ENCODE assay signal across 22 cellular contexts in genomic region chr1:78549366-78549765, GRCh38. TPM values are rescaled to one million over a fixed set of nuclear protein-coding genes. Genes with fewer than 3 reads are reported as not detected.
DNase-seq lines count a peak whose midpoint lies in the region; TF ChIP-seq lines count a peak whose summit lies in the region.
"Had no signal": no experiment of that assay in that cellular context is flagged by ENCODE, and none has a peak within 500 bp of the region (broad histone marks: within the 10 kb centered on the region; RNA-seq: fewer than 3 reads in every experiment).

No MANE protein-coding gene starts in this region.

- peaks cover 1% of the 10 kb centered on the region for H3K27me3 Mint-ChIP-seq in HFFc6 (ENCODE audit: insufficient read depth)

- peaks cover 33% of the 10 kb centered on the region for H3K9me3 Mint-ChIP-seq in HFFc6

- H3K27ac ChIP-seq in 22Rv1 (peak overlapping the region; percentile 53), VCaP (peak overlapping the region; percentile 49)
- H3K27ac ChIP-seq: BLaER1 had no signal

- H3K36me3 Mint-ChIP-seq in HFFc6 (ENCODE audit: low read depth), result peaks cover 23% of the 10 kb centered on the region
- H3K36me3 Mint-ChIP-seq: CD14-positive monocyte; CD4-positive, alpha-beta memory T cell; CD4-positive, CD25-positive, alpha-beta regulatory T cell; CD8-positive, alpha-beta memory T cell had no signal

- peak overlapping the region; percentile 2; the same call in 1 of the 2 replicates for H3K27ac Mint-ChIP-seq in HFFc6
- H3K27ac Mint-ChIP-seq: CD14-positive monocyte; CD4-positive, alpha-beta memory T cell; CD4-positive, CD25-positive, alpha-beta regulatory T cell; CD8-positive, alpha-beta memory T cell had no signal

- peaks cover 31% of the 10 kb centered on the region for H3K4me1 Mint-ChIP-seq in HFFc6 (ENCODE audit: low read depth)
- H3K4me1 Mint-ChIP-seq: CD14-positive monocyte; CD4-positive, alpha-beta memory T cell; CD4-positive, CD25-positive, alpha-beta regulatory T cell; CD8-positive, alpha-beta memory T cell had no signal

- H3K27me3 ChIP-seq in MG63, result no peaks in the 10 kb centered on the region
- H3K27me3 ChIP-seq: BE2C, BLaER1 had no signal

- no peak overlapping the region for H3K4me3 ChIP-seq in MG63
- H3K4me3 ChIP-seq: BLaER1, GM12878 had no signal

- H3K9me3 ChIP-seq in MG63, result peaks cover 10% of the 10 kb centered on the region
- H3K9me3 ChIP-seq: BE2C, Caco-2 had no signal

- no peak overlapping the region for H3K4me3 Mint-ChIP-seq in HFFc6
- H3K4me3 Mint-ChIP-seq: CD14-positive monocyte; CD4-positive, alpha-beta memory T cell; CD4-positive, CD25-positive, alpha-beta regulatory T cell; CD8-positive, alpha-beta memory T cell had no signal

- DNase-seq in HFFc6, result peak; percentile 25
- no peak for DNase-seq in cerebellum (ENCODE audit: low spot score)
- DNase-seq in MG63, result no peak
- no peak for DNase-seq in T-helper 1 cell
- DNase-seq: 8988T; ACHN; BE2C; C1 segment of cervical spinal cord; Caco-2; Calu3; CD4-positive, alpha-beta memory T cell; CD4-positive, CD25-positive, alpha-beta regulatory T cell; CD8-positive, alpha-beta memory T cell; DMS79 treated with DMSO at 0.1 percent for 48 hours; EL; GDM1 had no signal

- H3K36me3 ChIP-seq in MG63, result no peaks in the 10 kb centered on the region
- H3K36me3 ChIP-seq: BE2C, BLaER1 had no signal

- TF ChIP-seq CTCF in 22Rv1 (IDR thresholded peaks at IDR 0.05) (no peak), HFFc6 (IDR thresholded peaks at IDR 0.05) (no peak), VCaP (conservative IDR thresholded peaks at IDR 0.05) (no peak)

RNA-seq across cellular contexts. Expression of gene PTGFR, which starts 58.6 kb away (rescaled TPM):
- 10 to 100 TPM; 11.2 to 20.3 (median 17.1) TPM for total RNA-seq in HFFc6 (2021; fragmentation: NEBNext Ultra II Directional; extraction: Animal tissue kit (Norgen Biotek cat#: 25700))
- 3.0 TPM for total RNA-seq in cerebellum
- 11.1 and 22.3 TPM in 2 replicates for total RNA-seq in MG63 (2014; rRNA removed; shearing (Covaris generic); ENCODE audit: low replicate concordance)
- total RNA-seq: Caco-2; CD4-positive, alpha-beta memory T cell; CD4-positive, CD25-positive, alpha-beta regulatory T cell; CD8-positive, alpha-beta memory T cell; G401; GM12878 had no signal
